ENCODE assay signal across 8 cellular contexts in the genomic region with DNA sequence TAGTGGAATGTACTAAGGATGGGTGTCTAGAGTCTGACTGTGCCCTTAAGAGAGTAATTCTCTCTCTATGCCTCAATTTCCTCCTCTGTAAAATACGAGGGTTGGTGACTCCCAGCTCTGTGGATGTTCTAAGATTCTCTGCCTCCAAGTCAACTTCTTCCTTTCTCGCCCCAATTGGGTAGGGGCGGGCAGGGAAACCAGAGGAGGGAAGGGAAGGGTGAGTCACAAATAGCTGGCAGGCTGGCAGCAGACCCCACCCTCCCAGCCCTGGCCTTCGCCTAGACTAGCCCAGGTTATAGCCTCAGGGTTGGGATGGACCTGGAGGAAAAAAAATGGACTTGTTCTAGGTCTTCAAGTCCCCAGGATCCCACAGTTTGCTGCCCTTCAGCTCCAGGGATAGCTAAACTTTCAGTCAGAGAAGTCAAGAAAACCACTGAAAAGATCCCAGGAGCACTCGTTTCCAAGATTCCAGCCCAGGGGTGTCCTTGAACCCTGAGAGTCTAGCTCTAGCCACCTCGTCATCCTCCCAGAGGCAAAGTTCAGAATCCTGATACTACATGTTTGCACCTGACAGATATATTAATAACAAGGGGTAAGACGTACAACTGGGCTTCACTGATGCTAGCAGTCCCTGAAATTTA. TPM values are rescaled to one million over a fixed set of nuclear protein-coding genes. Genes with fewer than 3 reads are reported as not detected.
DNase-seq lines count a peak whose midpoint lies in the region; ATAC-seq and TF ChIP-seq lines count a peak whose summit lies in the region.

No MANE protein-coding gene starts in this region.

- H3K4me1 ChIP-seq in tibial nerve (peaks cover 0 to 70% (median 37%) of the 10 kb centered on the region in 4 donors), gastrocnemius medialis (peaks cover 17 to 26% of the 10 kb centered on the region in 2 donors)

- intact Hi-C loops in activated B cell treated with CpG ODN at 0.5 μM for 24 hours (cut with micrococcal nuclease) (no loop called here), gastrocnemius medialis (cut with DNase I; ENCODE audit: low total_unique reads) (no loop called here)

- CTCF ChIA-PET in activated B cell treated with CpG ODN at 0.5 μM for 24 hours (lab: Charles Lee): interaction anchor here (0.5 to 5.7 kb wide), 3 partner anchors 116 to 199 kb away, joined by 3 to 33 read pairs (median 4); a partner anchor contains a TSS

- H3K27ac Mint-ChIP-seq in activated B cell treated with CpG ODN at 0.5 μM for 24 hours (peak overlapping the region; percentile 98), glutamatergic neuron (ENCODE audit: unreplicated experiment) (peak overlapping the region; percentile 14)

- peaks cover 48% of the 10 kb centered on the region for H3K36me3 Mint-ChIP-seq in activated B cell treated with CpG ODN at 0.5 μM for 24 hours (ENCODE audit: low read depth)
- H3K36me3 Mint-ChIP-seq in glutamatergic neuron (ENCODE audit: unreplicated experiment): no peaks in the 10 kb centered on the region

- H3K9me3 Mint-ChIP-seq in activated B cell treated with CpG ODN at 0.5 μM for 24 hours (no peaks in the 10 kb centered on the region), glutamatergic neuron (ENCODE audit: unreplicated experiment) (peaks cover 11% of the 10 kb centered on the region)

- no peaks in the 10 kb centered on the region for H3K27me3 Mint-ChIP-seq in activated B cell treated with CpG ODN at 0.5 μM for 24 hours
- peaks cover 10% of the 10 kb centered on the region for H3K27me3 Mint-ChIP-seq in glutamatergic neuron (ENCODE audit: unreplicated experiment)

- no peak for TF ChIP-seq POLR2A in tibial nerve (IDR thresholded peaks at IDR 0.05)
- TF ChIP-seq POLR2A in gastrocnemius medialis (IDR thresholded peaks at IDR 0.05): peak in 1 of 2 donors; percentile 7

- peak; percentile 47 for DNase-seq in activated CD8-positive, alpha-beta memory T cell treated with anti-CD3 and anti-CD28 coated beads, Interleukin-2, amount 50 U/mL, for 48 hours
- no peak for DNase-seq in activated CD8-positive, alpha-beta memory T cell treated with anti-CD3 and anti-CD28 coated beads, Interleukin-2, amount 50 U/mL, for 4 hours
- no peak for DNase-seq in activated B cell treated with CpG ODN at 0.5 μM for 24 hours
- no peak for DNase-seq in glutamatergic neuron
- DNase-seq in tibial nerve (ENCODE audit: low spot score in 2 of 2): no peak
- DNase-seq in gastrocnemius medialis: no peak
- DNase-seq in superior temporal gyrus (ENCODE audit: extremely low spot score): no peak

- POLR2A ChIA-PET in activated B cell treated with CpG ODN at 0.5 μM for 24 hours (lab: Charles Lee): interaction anchor here (0.6 to 3.2 kb wide), 4 partner anchors 29 to 115 kb away, joined by 4 to 19 read pairs (median 12); a partner anchor contains a TSS

- TF ChIP-seq CTCF in activated B cell treated with CpG ODN at 0.5 μM for 24 hours (IDR thresholded peaks at IDR 0.05) (no peak), glutamatergic neuron (IDR thresholded peaks at IDR 0.05; ENCODE audit: partially characterized antibody, unreplicated experiment) (no peak), tibial nerve (IDR thresholded peaks at IDR 0.05) (no peak), gastrocnemius medialis (IDR thresholded peaks at IDR 0.05 in 4 of 5, conservative IDR thresholded peaks at IDR 0.05 in 1 of 5) (no peak)

- H3K27ac ChIP-seq in tibial nerve (peak overlapping the region in 3 of 4 donors; percentile 5 to 95 (median 93)), gastrocnemius medialis (no peak overlapping the region)

- in situ Hi-C loops in gastrocnemius medialis (cut with MboI; ENCODE audit: low sequenced_read_pairs in 4 of 4): loop anchor here in 2 of 4 donors (10.0 to 25.0 kb wide), 3 partner anchors 118 to 296 kb away; a partner anchor contains a TSS

- H3K4me3 Mint-ChIP-seq in activated B cell treated with CpG ODN at 0.5 μM for 24 hours (peak overlapping the region; percentile 92), glutamatergic neuron (ENCODE audit: unreplicated experiment) (no peak overlapping the region)

- ATAC-seq in activated B cell treated with CpG ODN at 0.5 μM for 24 hours (ENCODE audit: low read depth) (no peak), gastrocnemius medialis (no peak), HG03469 (IDR thresholded peaks at IDR 0.05; ENCODE audit: unreplicated experiment) (no peak)

- peaks cover 0 to 12% (median 4%) of the 10 kb centered on the region in 3 donors for H3K36me3 ChIP-seq in tibial nerve
- no peaks in the 10 kb centered on the region for H3K36me3 ChIP-seq in gastrocnemius medialis

- H3K27me3 ChIP-seq in tibial nerve (no peaks in the 10 kb centered on the region), gastrocnemius medialis (peaks cover 6 to 34% (median 14%) of the 10 kb centered on the region in 3 donors)

- H3K4me3 ChIP-seq in tibial nerve (peak overlapping the region in 1 of 4 donors; percentile 83), gastrocnemius medialis (no peak overlapping the region)

- no peak for TF ChIP-seq EP300 in tibial nerve (IDR thresholded peaks at IDR 0.05)

- H3K4me1 Mint-ChIP-seq in activated B cell treated with CpG ODN at 0.5 μM for 24 hours: peaks cover 60% of the 10 kb centered on the region
- peaks cover 47% of the 10 kb centered on the region for H3K4me1 Mint-ChIP-seq in glutamatergic neuron (ENCODE audit: low read depth, unreplicated experiment)

- H3K9me3 ChIP-seq in tibial nerve (no peaks in the 10 kb centered on the region), gastrocnemius medialis (no peaks in the 10 kb centered on the region)

- 67 to 72% methylated on average over 7 of the region's 7 CpGs for WGBS in tibial nerve, 2 donors

RNA-seq across cellular contexts. Expression of a gene that starts 2.3 kb away (rescaled TPM):
- total RNA-seq in activated B cell treated with CpG ODN at 0.5 μM for 24 hours: 86.8 and 95.9 TPM in 2 replicates
- 57.5 TPM for total RNA-seq in glutamatergic neuron (ENCODE audit: unreplicated experiment)
- 100 to 1,000 TPM in 1 of 4 donors, 10 to 100 TPM in 3; 24.9 to 544 (median 34.3) TPM for total RNA-seq in tibial nerve
- 1 to 10 TPM; 1.9 to 5.0 (median 2.6) TPM for total RNA-seq in gastrocnemius medialis

RNA-seq across cellular contexts. Expression of a gene that starts 5.6 kb away (rescaled TPM):
- total RNA-seq in activated B cell treated with CpG ODN at 0.5 μM for 24 hours (39.6 and 41.7 TPM in 2 replicates), glutamatergic neuron (ENCODE audit: unreplicated experiment) (55.3 TPM), tibial nerve (10 to 100 TPM; 25.3 to 53.4 (median 39.9) TPM), gastrocnemius medialis (10 to 100 TPM; 12.8 to 24.5 (median 15.9) TPM)

RNA-seq across cellular contexts. Expression of a gene that starts 32.6 kb away (rescaled TPM):
- total RNA-seq in activated B cell treated with CpG ODN at 0.5 μM for 24 hours (0.27 TPM in 1 of 2 replicates, not detected in the other), glutamatergic neuron (ENCODE audit: unreplicated experiment) (851 TPM), tibial nerve (1 to 10 TPM in 1 of 4 donors, under 1 TPM in 1, not detected in 2; 0.87 to 1.6 TPM), gastrocnemius medialis (1 to 10 TPM in 1 of 4 donors, under 1 TPM in 1, not detected in 2; 0.73 to 2.0 TPM)

RNA-seq across cellular contexts. Expression of a gene that starts 33.4 kb away (rescaled TPM):
- total RNA-seq in activated B cell treated with CpG ODN at 0.5 μM for 24 hours (25.7 and 29.0 TPM in 2 replicates), glutamatergic neuron (ENCODE audit: unreplicated experiment) (20.5 TPM), tibial nerve (10 to 100 TPM; 10.3 to 22.2 (median 13.8) TPM), gastrocnemius medialis (10 to 100 TPM in 1 of 4 donors, 1 to 10 TPM in 3; 6.4 to 11.7 (median 8.1) TPM)

RNA-seq across cellular contexts. Expression of a gene that starts 40.6 kb away (rescaled TPM):
- total RNA-seq in activated B cell treated with CpG ODN at 0.5 μM for 24 hours (82.1 and 83.8 TPM in 2 replicates), glutamatergic neuron (ENCODE audit: unreplicated experiment) (170 TPM), tibial nerve (100 to 1,000 TPM in 1 of 4 donors, 10 to 100 TPM in 3; 71.7 to 111 (median 83.0) TPM), gastrocnemius medialis (10 to 100 TPM; 75.5 to 84.9 (median 81.8) TPM)

Comparison
In these comparisons a context has a peak if more than half of its experiments do, and no peak if none do; other contexts are left out.
1. H3K27ac ChIP-seq: peak in tibial nerve (3 of 4); none in gastrocnemius medialis (0 of 4).
2. RNA of a gene that starts 32.6 kb away (total RNA-seq): 851 TPM in glutamatergic neuron (single experiment); 0.87 to 1.6 TPM in tibial nerve, 0.73 to 2.0 TPM in gastrocnemius medialis and 0.27 TPM in activated B cell treated with CpG ODN at 0.5 μM for 24 hours; every median in the first group is over 100 times any median in the second.